Comparison of ENCODE assay signal across 37 cellular contexts in the genomic region with DNA sequence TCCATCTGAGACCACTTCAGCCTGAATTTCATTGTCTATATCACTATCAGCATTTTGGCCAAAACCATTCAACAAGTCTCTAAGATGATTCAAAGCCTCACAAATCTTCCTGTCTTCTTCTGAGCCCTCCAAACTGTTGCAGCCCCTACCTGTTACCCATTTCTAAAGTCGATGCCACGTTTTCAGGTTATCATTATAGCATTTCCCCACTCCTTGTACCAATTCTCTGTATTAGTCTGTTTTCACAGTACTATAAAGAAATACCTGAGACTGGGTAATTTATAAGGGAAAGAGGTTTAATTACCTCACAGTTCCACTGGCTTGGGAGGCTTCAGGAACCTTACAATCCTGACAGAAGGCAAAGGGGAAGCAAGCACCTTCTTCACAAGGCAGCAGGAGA.
A peak's percentile ranks its signal among the peaks of the same experiment; 100 is the strongest.
DNase-seq lines count a peak whose midpoint lies in the region; ATAC-seq, FAIRE-seq and TF ChIP-seq lines count a peak whose summit lies in the region.
"Had no signal": no experiment of that assay in that cellular context is flagged by ENCODE, and none has a peak within 500 bp of the region (broad histone marks: within the 10 kb centered on the region; RNA-seq: fewer than 3 reads in every experiment).

No MANE protein-coding gene starts in this region.

- no peak for ATAC-seq in K562
- ATAC-seq: A549; CD8-positive, alpha-beta T cell had no signal

- H3K4me1 Mint-ChIP-seq in endodermal cell = no peaks in the 10 kb centered on the region
- H3K4me1 Mint-ChIP-seq: B cell; CD4-positive, alpha-beta memory T cell; CD8-positive, alpha-beta memory T cell had no signal

- no peak overlapping the region for H3K4me2 ChIP-seq in K562 (ENCODE audit: insufficient read depth, low read length)
- H3K4me2 ChIP-seq: A549; BLaER1; BLaER1 treated with 17β-estradiol and CSF1 and Interleukin-3, amounts not matched to agents 10 nM and 100 nM had no signal

- H3K9ac ChIP-seq in K562 (ENCODE audit: insufficient read depth in 1 of 2, low read depth in 2 of 2, low read length in 2 of 2) = no peak overlapping the region
- H3K9ac ChIP-seq in endodermal cell (ENCODE audit: extremely low read depth, low read length, poor library complexity, severe bottlenecking) = no peak overlapping the region
- H3K9ac ChIP-seq: BLaER1; BLaER1 treated with 17β-estradiol and CSF1 and Interleukin-3, amounts not matched to agents 10 nM and 100 nM had no signal

- TF ChIP-seq EP300 in K562 (IDR thresholded peaks at IDR 0.05; ENCODE audit: low read length) = no peak

- no peak overlapping the region for H3K27ac Mint-ChIP-seq in endodermal cell
- H3K27ac Mint-ChIP-seq: B cell; CD4-positive, alpha-beta memory T cell; CD4-positive, alpha-beta T cell; CD8-positive, alpha-beta memory T cell; CD8-positive, alpha-beta T cell had no signal

- H3K4me3 Mint-ChIP-seq in endodermal cell = no peak overlapping the region
- H3K4me3 Mint-ChIP-seq: B cell; CD14-positive monocyte; CD4-positive, alpha-beta memory T cell; CD4-positive, alpha-beta T cell; CD4-positive, CD25-positive, alpha-beta regulatory T cell; CD8-positive, alpha-beta memory T cell; CD8-positive, alpha-beta T cell had no signal

- no peak for TF ChIP-seq CTCF in HEK293 (tag by site-specific recombination; IDR thresholded peaks at IDR 0.05)
- TF ChIP-seq CTCF in K562 (IDR thresholded peaks at IDR 0.05 in 2 of 3, conservative IDR thresholded peaks at IDR 0.05 in 1 of 3; ENCODE audit: insufficient read depth in 2 of 3, low read depth in 1 of 3, low read length in 3 of 3) = no peak
- TF ChIP-seq CTCF in endodermal cell (conservative IDR thresholded peaks at IDR 0.05) = no peak
- TF ChIP-seq CTCF in breast epithelium (IDR thresholded peaks at IDR 0.05) = no peak
- no peak for TF ChIP-seq CTCF in right atrium auricular region (IDR thresholded peaks at IDR 0.05)

- no peaks in the 10 kb centered on the region for H4K20me1 ChIP-seq in K562 (replicated peaks; ENCODE audit: control insufficient read depth, insufficient read depth, low read length)
- H4K20me1 ChIP-seq: BLaER1; BLaER1 treated with 17β-estradiol and CSF1 and Interleukin-3, amounts not matched to agents 10 nM and 100 nM had no signal

- H3K9me1 ChIP-seq in K562 (ENCODE audit: control insufficient read depth, insufficient read depth, low read length) = no peaks in the 10 kb centered on the region

- TF ChIP-seq POLR2A in K562 (conservative IDR thresholded peaks at IDR 0.05) = no peak
- TF ChIP-seq POLR2A in breast epithelium (IDR thresholded peaks at IDR 0.05) = no peak

- no peaks in the 10 kb centered on the region for H3K4me1 ChIP-seq in HEK293 (ENCODE audit: control insufficient read depth, insufficient read depth, low read length)
- no peaks in the 10 kb centered on the region for H3K4me1 ChIP-seq in K562 (replicated peaks in 1 of 2; ENCODE audit: control insufficient read depth in 2 of 2, insufficient read depth in 2 of 2, low read length in 2 of 2)
- H3K4me1 ChIP-seq in endodermal cell (ENCODE audit: control insufficient read depth, insufficient read depth, low read length) = no peaks in the 10 kb centered on the region
- H3K4me1 ChIP-seq in breast epithelium = no peaks in the 10 kb centered on the region
- no peaks in the 10 kb centered on the region for H3K4me1 ChIP-seq in right atrium auricular region
- H3K4me1 ChIP-seq: A549, BE2C, BLaER1, Caco-2 had no signal

- POLR2A ChIA-PET in HEK293 (lab: Yijun Ruan, JAX) (no interaction called here), K562 (lab: Yijun Ruan, JAX) (no interaction called here)

- DNase-seq in HTR-8/SVneo (ENCODE audit: insufficient read length, low spot score) (no peak), K562 (ENCODE audit: extremely low read depth in 1 of 4, low spot score in 3 of 4) (no peak), endodermal cell (no peak), breast epithelium (ENCODE audit: low spot score in 2 of 2) (no peak), globus pallidus (ENCODE audit: low spot score) (no peak), GM19239 (ENCODE audit: insufficient read length, low spot score) (no peak), right atrium auricular region (ENCODE audit: low spot score) (no peak)
- DNase-seq: 8988T; ACHN; AML-193; BE2C; C1 segment of cervical spinal cord; Caco-2; Calu3; CD4-positive, alpha-beta memory T cell; CD4-positive, alpha-beta T cell; CD4-positive, CD25-positive, alpha-beta regulatory T cell; CD8-positive, alpha-beta memory T cell; CD8-positive, alpha-beta T cell; COR-L47; DMS 273 treated with DMSO at 0.1 percent for 48 hours; DMS153; DMS53; DMS79; DMS79 treated with DMSO at 0.1 percent for 48 hours; DND-41; EL had no signal

- no peaks in the 10 kb centered on the region for H3K27me3 ChIP-seq in K562 (ENCODE audit: control insufficient read depth in 2 of 2, insufficient read depth in 2 of 2, low read length in 2 of 2)
- no peaks in the 10 kb centered on the region for H3K27me3 ChIP-seq in endodermal cell (ENCODE audit: control insufficient read depth, insufficient read depth, low read length, poor library complexity, severe bottlenecking)
- H3K27me3 ChIP-seq in breast epithelium = no peaks in the 10 kb centered on the region
- H3K27me3 ChIP-seq in right atrium auricular region = no peaks in the 10 kb centered on the region
- H3K27me3 ChIP-seq: BE2C; BLaER1; BLaER1 treated with 17β-estradiol and CSF1 and Interleukin-3, amounts not matched to agents 10 nM and 100 nM had no signal

- CTCF ChIA-PET in HEK293 (lab: Yijun Ruan, JAX) = no interaction called here
- CTCF ChIA-PET in K562 (lab: Yijun Ruan, JAX; ENCODE audit: low intra/inter-chr PET ratio) = no interaction called here

- no peak for TF ChIP-seq RAD21 in K562 (CRISPR knock-in tag; conservative IDR thresholded peaks at IDR 0.05 in 1 of 2, IDR thresholded peaks at IDR 0.05 in 1 of 2)

- H3K4me3 ChIP-seq in HEK293 (ENCODE audit: low read depth, low read length) (no peak overlapping the region), K562 (no peak overlapping the region), endodermal cell (ENCODE audit: low read length) (peak overlapping the region; percentile 61), breast epithelium (no peak overlapping the region), right atrium auricular region (no peak overlapping the region)
- H3K4me3 ChIP-seq: A549; BLaER1; BLaER1 treated with 17β-estradiol and CSF1 and Interleukin-3, amounts not matched to agents 10 nM and 100 nM had no signal

- H3K79me2 ChIP-seq in K562 (ENCODE audit: control insufficient read depth, insufficient read depth, low read length) = no peaks in the 10 kb centered on the region

- H3K36me3 ChIP-seq in HEK293 (ENCODE audit: control insufficient read depth in 2 of 2, insufficient read depth in 1 of 2, low read length in 2 of 2) (no peaks in the 10 kb centered on the region), K562 (ENCODE audit: control insufficient read depth, insufficient read depth, low read length) (no peaks in the 10 kb centered on the region), endodermal cell (ENCODE audit: control insufficient read depth, insufficient read depth, low read length) (no peaks in the 10 kb centered on the region), breast epithelium (no peaks in the 10 kb centered on the region), right atrium auricular region (no peaks in the 10 kb centered on the region)
- H3K36me3 ChIP-seq: BE2C, BLaER1 had no signal

- WGBS in K562 (ENCODE audit: insufficient coverage, low coverage, missing lambda C conversion rate) = 0% methylated on average over 2 of the region's 2 CpGs
- 88% methylated on average over 2 of the region's 2 CpGs; no CpG with 5 or more reads in 1 of the 2 experiments for WGBS in endodermal cell (ENCODE audit: insufficient coverage in 1 of 2, insufficient read length in 1 of 2), 2 experiments

- in situ Hi-C loops in K562 (cut with MboI) = no loop called here

- no peaks in the 10 kb centered on the region for H3K27me3 Mint-ChIP-seq in endodermal cell (ENCODE audit: insufficient read depth)
- H3K27me3 Mint-ChIP-seq: B cell; CD4-positive, alpha-beta memory T cell; CD4-positive, alpha-beta T cell; CD8-positive, alpha-beta memory T cell had no signal

- peaks cover 35% of the 10 kb centered on the region for H3K9me3 Mint-ChIP-seq in endodermal cell

- no peaks in the 10 kb centered on the region for H3K36me3 Mint-ChIP-seq in endodermal cell (ENCODE audit: low read depth)

- no TSS peak for BruUV-seq in K562 (replicated peaks; lab: Mats Ljungman, UMichigan)

- no peaks in the 10 kb centered on the region for H3K9me3 ChIP-seq in HEK293 (ENCODE audit: control insufficient read depth, insufficient read depth, low read depth, low read length)
- H3K9me3 ChIP-seq in K562 (replicated peaks; ENCODE audit: control insufficient read depth, insufficient read depth, low read depth, low read length) = no peaks in the 10 kb centered on the region
- peaks cover 32% of the 10 kb centered on the region for H3K9me3 ChIP-seq in endodermal cell (ENCODE audit: control insufficient read depth, low read length)
- H3K9me3 ChIP-seq in breast epithelium = peaks cover 0 to 12% of the 10 kb centered on the region in 2 donors
- peaks cover 0 to 6% of the 10 kb centered on the region in 2 donors for H3K9me3 ChIP-seq in right atrium auricular region
- H3K9me3 ChIP-seq: BE2C had no signal

- intact Hi-C loops in K562 (cut with micrococcal nuclease) = no loop called here
- intact Hi-C loops in breast epithelium (cut with DNase I; ENCODE audit: low total_unique reads) = no loop called here

- FAIRE-seq in HTR-8/SVneo (lab: Jason Lieb, UNC) (peak; percentile 13), K562 (lab: Jason Lieb, UNC) (no peak), GM19239 (lab: Jason Lieb, UNC) (no peak)
- FAIRE-seq: A204.1, A549, D721Med had no signal

- H3K27ac ChIP-seq in HEK293 (ENCODE audit: extremely low read depth, low read depth, low read length) (no peak overlapping the region), K562 (ENCODE audit: extremely low read depth, low read depth, low read length) (no peak overlapping the region), endodermal cell (ENCODE audit: low read depth, low read length) (no peak overlapping the region), breast epithelium (no peak overlapping the region), right atrium auricular region (no peak overlapping the region)
- H3K27ac ChIP-seq: 22Rv1; A549; BLaER1; BLaER1 treated with 17β-estradiol and CSF1 and Interleukin-3, amounts not matched to agents 10 nM and 100 nM; C4-2B had no signal

- no peak overlapping the region for H2AFZ ChIP-seq in K562 (ENCODE audit: low read depth, low read length)

TF ChIP-seq in HEK293, 187 proteins besides CTCF, POLR2A, EP300 and RAD21 (continues in another document):
- TF ChIP-seq ZNF121 (tag by site-specific recombination; IDR thresholded peaks at IDR 0.05) (no peak), ZFHX2 (tag by site-specific recombination; conservative IDR thresholded peaks at IDR 0.05) (no peak)

TF ChIP-seq in K562, 482 proteins besides CTCF, POLR2A, EP300 and RAD21:
- TF ChIP-seq ZNF561 (CRISPR knock-in tag; conservative IDR thresholded peaks at IDR 0.05) = no peak
- TF ChIP-seq ZNF707 (CRISPR knock-in tag; conservative IDR thresholded peaks at IDR 0.05) = peak; percentile 68
- no peak for TF ChIP-seq SP1 (CRISPR knock-in tag; IDR thresholded peaks at IDR 0.05)
TF ChIP-seq in K562: peak in this region for 1.

Comparison
In these comparisons a context has a peak if more than half of its experiments do, and no peak if none do; other contexts are left out.
1. Of the 44 proteins assayed by ChIP-seq in both K562 and HEK293: peak only in K562: none; only in HEK293: none; in both: ZNF707; in neither: 43.